26 cellular contexts compared by ENCODE assay signal in the genomic region with DNA sequence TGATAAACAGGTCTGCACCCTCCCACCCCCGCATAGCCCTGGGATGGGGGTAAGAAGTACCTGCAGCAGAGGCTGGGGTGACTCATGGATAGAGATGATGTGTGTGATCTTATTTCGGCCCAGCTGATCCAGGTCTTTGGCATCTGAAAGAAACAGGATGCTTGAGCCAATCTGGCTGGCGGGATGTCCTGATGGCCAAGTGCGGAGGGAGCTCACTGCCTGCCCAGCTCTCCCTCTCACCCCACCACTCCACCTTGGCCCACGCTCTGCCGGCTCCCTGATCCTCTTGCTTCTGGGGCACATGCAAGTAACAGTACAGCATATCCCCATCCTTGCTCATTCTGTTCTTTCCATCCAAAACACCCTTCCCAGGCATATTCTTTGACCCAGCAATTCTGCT. TPM values are rescaled to one million over a fixed set of nuclear protein-coding genes. Genes with fewer than 3 reads are reported as not detected.
"Had no signal": no experiment of that assay in that cellular context is flagged by ENCODE, and none has a peak within 500 bp of the region (broad histone marks: within the 10 kb centered on the region; RNA-seq: fewer than 3 reads in every experiment).

No MANE protein-coding gene starts in this region.

- H3K4me2 ChIP-seq: KMS-11, SK-N-SH had no signal

- H3K27ac ChIP-seq: KMS-11, RWPE1 had no signal

- H3K9me3 ChIP-seq: SK-N-SH had no signal

- DNase-seq: IMR-90, Kasumi-1, MM.1S, NCI-H1092 treated with DMSO at 0.1 percent for 48 hours, NCI-H1436, NCI-H187, NCI-H2029, NCI-H2081 treated with DMSO at 0.1 percent for 48 hours, NCI-H2171, NCI-H226, NCI-H446, NCI-H510A, NCI-H524 treated with DMSO at 0.1 percent for 48 hours, NCI-H69, NCI-H774, PC-3, SHP77, SK-N-SH had no signal

- ATAC-seq: HepG2, Panc1, PC-3 had no signal

- H3K9ac ChIP-seq: KMS-11, SK-N-SH had no signal

RNA-seq across cellular contexts. Expression of a gene that starts 3.3 kb away (rescaled TPM):
- total RNA-seq: HT1080, IMR-90, PC-3 had no signal
- polyA plus RNA-seq: IMR-90 had no signal

RNA-seq across cellular contexts. Expression of a gene that starts 3.4 kb away (rescaled TPM):
- total RNA-seq: HepG2, HT1080, IMR-90, M059J, OCI-LY7, PC-3, SK-MEL-5 had no signal
- polyA plus RNA-seq: HepG2, IMR-90 had no signal

RNA-seq across cellular contexts. Expression of a gene that starts 21.6 kb away (rescaled TPM):
- total RNA-seq: HepG2, IMR-90, OCI-LY7, PC-3, SK-MEL-5 had no signal
- polyA plus RNA-seq: HepG2, IMR-90 had no signal

RNA-seq across cellular contexts. Expression of a gene that starts 47.9 kb away (rescaled TPM):
- total RNA-seq: SK-MEL-5 had no signal
- polyA plus RNA-seq: HepG2 had no signal
